In genomic region chr6:90288404-90288803, GRCh38 we compare ENCODE assay signal across 13 cellular contexts. TPM values are rescaled to one million over a fixed set of nuclear protein-coding genes. Genes with fewer than 3 reads are reported as not detected.
A peak's percentile ranks its signal among the peaks of the same experiment; 100 is the strongest.
DNase-seq lines count a peak whose midpoint lies in the region; TF ChIP-seq lines count a peak whose summit lies in the region.
"Had no signal": no experiment of that assay in that cellular context is flagged by ENCODE, and none has a peak within 500 bp of the region (broad histone marks: within the 10 kb centered on the region; RNA-seq: fewer than 3 reads in every experiment).

No MANE protein-coding gene starts in this region.

- DNase-seq in NCI-H1105 treated with DMSO at 0.1 percent for 48 hours (lab: John Stamatoyannopoulos, UW) (peak; percentile 23), NCI-H1105 (lab: John Stamatoyannopoulos, UW) (no peak), ELF-1 (ENCODE audit: low read depth, low spot score) (peak; percentile 32), WERI-Rb-1 (peak; percentile 36), iris pigment epithelial cell (ENCODE audit: low read depth) (peak; percentile 74), chondrocyte (ENCODE audit: low spot score) (no peak), NCI-H526 (lab: John Stamatoyannopoulos, UW) (no peak), NCI-H187 treated with DMSO at 0.1 percent for 48 hours (lab: John Stamatoyannopoulos, UW) (no peak)
- DNase-seq: effector memory CD8-positive, alpha-beta T cell; left lung; NCI-H1092 treated with DMSO at 0.1 percent for 48 hours; nephron progenitor cell; spleen had no signal

- no peaks in the 10 kb centered on the region for H3K27me3 Mint-ChIP-seq in chondrocyte (ENCODE audit: low read depth)

- H3K36me3 Mint-ChIP-seq in chondrocyte (ENCODE audit: low read depth) = peaks cover 2% of the 10 kb centered on the region

- TF ChIP-seq CTCF in WERI-Rb-1 (IDR thresholded peaks at IDR 0.05; ENCODE audit: low read depth, low read length) (no peak), chondrocyte (IDR thresholded peaks at IDR 0.05) (no peak)

- no peaks in the 10 kb centered on the region for H3K9me3 ChIP-seq in WERI-Rb-1 (ENCODE audit: severe bottlenecking)

- H3K4me3 ChIP-seq in WERI-Rb-1 (ENCODE audit: low read depth, low read length) = no peak overlapping the region
- H3K4me3 ChIP-seq: left lung, spleen had no signal

- no peak overlapping the region for H3K27ac Mint-ChIP-seq in chondrocyte (ENCODE audit: unreplicated experiment)
- H3K27ac Mint-ChIP-seq: effector memory CD8-positive, alpha-beta T cell had no signal

- no peaks in the 10 kb centered on the region for H3K27me3 ChIP-seq in WERI-Rb-1 (ENCODE audit: insufficient read depth, low read depth, severe bottlenecking)
- H3K27me3 ChIP-seq: spleen had no signal

- H3K27ac ChIP-seq in WERI-Rb-1 = no peak overlapping the region
- H3K27ac ChIP-seq: left lung had no signal

- no peaks in the 10 kb centered on the region for H3K36me3 ChIP-seq in WERI-Rb-1
- H3K36me3 ChIP-seq: left lung, spleen had no signal

- peaks cover 6% of the 10 kb centered on the region for H3K9me3 Mint-ChIP-seq in chondrocyte (ENCODE audit: low read depth)
- H3K9me3 Mint-ChIP-seq: effector memory CD8-positive, alpha-beta T cell had no signal

- no peak overlapping the region for H3K4me3 Mint-ChIP-seq in chondrocyte (ENCODE audit: unreplicated experiment)
- H3K4me3 Mint-ChIP-seq: effector memory CD8-positive, alpha-beta T cell; nephron progenitor cell had no signal

- H3K4me1 Mint-ChIP-seq in chondrocyte (ENCODE audit: low read depth) = peaks cover 30% of the 10 kb centered on the region

RNA-seq across cellular contexts. Expression of gene BACH2, which starts 8.2 kb away (rescaled TPM):
- 7.8 to 10.5 TPM (median 8.3 TPM) in 3 replicates for total RNA-seq in chondrocyte

Comparison
In these comparisons a context has a peak if more than half of its experiments do, and no peak if none do; other contexts are left out.
1. DNase-seq: peak in NCI-H1105 treated with DMSO at 0.1 percent for 48 hours (single experiment), ELF-1 (single experiment), WERI-Rb-1 (single experiment) and iris pigment epithelial cell (single experiment); none in NCI-H1105 (single experiment), chondrocyte (single experiment), NCI-H526 (0 of 2) and NCI-H187 treated with DMSO at 0.1 percent for 48 hours (single experiment).